3 cellular contexts compared by ENCODE assay signal in the genomic region with DNA sequence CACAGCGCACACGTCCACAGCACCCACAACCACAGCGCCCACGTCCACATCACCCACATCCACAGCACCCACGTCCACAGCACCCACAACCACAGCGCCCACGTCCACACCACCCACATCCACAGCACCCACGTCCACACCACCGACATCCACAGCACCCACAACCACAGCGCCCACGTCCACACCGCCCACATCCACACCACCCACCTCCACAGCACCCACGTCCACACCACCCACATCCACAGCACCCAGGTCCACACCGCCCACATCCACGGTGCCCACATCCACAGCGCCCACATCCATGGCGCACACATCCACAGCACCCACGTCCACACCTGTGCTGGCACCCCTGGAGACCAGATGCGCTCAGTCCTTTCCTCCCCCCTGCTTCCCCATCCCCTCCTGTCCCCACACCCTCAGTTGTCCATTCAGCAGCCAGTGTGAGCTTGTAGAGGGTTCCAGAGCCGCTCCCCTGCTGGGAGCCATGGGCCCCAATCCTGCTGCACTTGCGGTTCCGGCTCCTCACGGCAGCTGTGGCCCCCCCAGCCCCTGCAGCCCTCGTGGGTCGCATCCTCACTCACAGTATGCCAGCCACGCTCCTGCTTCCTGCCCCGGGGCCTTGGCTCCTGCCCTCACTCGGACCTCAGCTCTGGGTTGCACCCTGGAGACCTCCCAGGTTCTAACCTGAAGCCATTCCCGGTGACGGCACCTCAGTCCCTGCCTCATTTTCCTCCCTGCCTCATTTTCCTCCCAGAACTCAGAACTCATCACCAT.
A peak's percentile ranks its signal among the peaks of the same experiment; 100 is the strongest.
TF ChIP-seq lines count a peak whose summit lies in the region.

No MANE protein-coding gene starts in this region.

TF ChIP-seq in HCT116, 20 proteins besides CTCF, POLR2A, EP300 and RAD21:
- TF ChIP-seq POLR2AphosphoS5 (IDR thresholded peaks at IDR 0.05; ENCODE audit: low read depth, low read length) (no peak), FOSL1 (IDR thresholded peaks at IDR 0.05; ENCODE audit: low read depth) (no peak), SIN3A (IDR thresholded peaks at IDR 0.05; ENCODE audit: low read depth) (no peak), EZH2 (IDR thresholded peaks at IDR 0.05) (no peak), EZH2phosphoT487 (IDR thresholded peaks at IDR 0.05; ENCODE audit: borderline replicate concordance) (no peak), ZNF274 (IDR thresholded peaks at IDR 0.05; ENCODE audit: low read depth, low read length) (no peak), JUND (IDR thresholded peaks at IDR 0.05) (no peak)
- TF ChIP-seq, protein P1, sequence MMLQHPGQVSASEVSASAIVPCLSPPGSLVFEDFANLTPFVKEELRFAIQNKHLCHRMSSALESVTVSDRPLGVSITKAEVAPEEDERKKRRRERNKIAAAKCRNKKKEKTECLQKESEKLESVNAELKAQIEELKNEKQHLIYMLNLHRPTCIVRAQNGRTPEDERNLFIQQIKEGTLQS (IDR thresholded peaks at IDR 0.05), result no peak
- TF ChIP-seq, protein P2, sequence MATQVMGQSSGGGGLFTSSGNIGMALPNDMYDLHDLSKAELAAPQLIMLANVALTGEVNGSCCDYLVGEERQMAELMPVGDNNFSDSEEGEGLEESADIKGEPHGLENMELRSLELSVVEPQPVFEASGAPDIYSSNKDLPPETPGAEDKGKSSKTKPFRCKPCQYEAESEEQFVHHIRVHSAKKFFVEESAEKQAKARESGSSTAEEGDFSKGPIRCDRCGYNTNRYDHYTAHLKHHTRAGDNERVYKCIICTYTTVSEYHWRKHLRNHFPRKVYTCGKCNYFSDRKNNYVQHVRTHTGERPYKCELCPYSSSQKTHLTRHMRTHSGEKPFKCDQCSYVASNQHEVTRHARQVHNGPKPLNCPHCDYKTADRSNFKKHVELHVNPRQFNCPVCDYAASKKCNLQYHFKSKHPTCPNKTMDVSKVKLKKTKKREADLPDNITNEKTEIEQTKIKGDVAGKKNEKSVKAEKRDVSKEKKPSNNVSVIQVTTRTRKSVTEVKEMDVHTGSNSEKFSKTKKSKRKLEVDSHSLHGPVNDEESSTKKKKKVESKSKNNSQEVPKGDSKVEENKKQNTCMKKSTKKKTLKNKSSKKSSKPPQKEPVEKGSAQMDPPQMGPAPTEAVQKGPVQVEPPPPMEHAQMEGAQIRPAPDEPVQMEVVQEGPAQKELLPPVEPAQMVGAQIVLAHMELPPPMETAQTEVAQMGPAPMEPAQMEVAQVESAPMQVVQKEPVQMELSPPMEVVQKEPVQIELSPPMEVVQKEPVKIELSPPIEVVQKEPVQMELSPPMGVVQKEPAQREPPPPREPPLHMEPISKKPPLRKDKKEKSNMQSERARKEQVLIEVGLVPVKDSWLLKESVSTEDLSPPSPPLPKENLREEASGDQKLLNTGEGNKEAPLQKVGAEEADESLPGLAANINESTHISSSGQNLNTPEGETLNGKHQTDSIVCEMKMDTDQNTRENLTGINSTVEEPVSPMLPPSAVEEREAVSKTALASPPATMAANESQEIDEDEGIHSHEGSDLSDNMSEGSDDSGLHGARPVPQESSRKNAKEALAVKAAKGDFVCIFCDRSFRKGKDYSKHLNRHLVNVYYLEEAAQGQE (IDR thresholded peaks at IDR 0.05; ENCODE audit: low read depth), result no peak
- TF ChIP-seq, protein P3, sequence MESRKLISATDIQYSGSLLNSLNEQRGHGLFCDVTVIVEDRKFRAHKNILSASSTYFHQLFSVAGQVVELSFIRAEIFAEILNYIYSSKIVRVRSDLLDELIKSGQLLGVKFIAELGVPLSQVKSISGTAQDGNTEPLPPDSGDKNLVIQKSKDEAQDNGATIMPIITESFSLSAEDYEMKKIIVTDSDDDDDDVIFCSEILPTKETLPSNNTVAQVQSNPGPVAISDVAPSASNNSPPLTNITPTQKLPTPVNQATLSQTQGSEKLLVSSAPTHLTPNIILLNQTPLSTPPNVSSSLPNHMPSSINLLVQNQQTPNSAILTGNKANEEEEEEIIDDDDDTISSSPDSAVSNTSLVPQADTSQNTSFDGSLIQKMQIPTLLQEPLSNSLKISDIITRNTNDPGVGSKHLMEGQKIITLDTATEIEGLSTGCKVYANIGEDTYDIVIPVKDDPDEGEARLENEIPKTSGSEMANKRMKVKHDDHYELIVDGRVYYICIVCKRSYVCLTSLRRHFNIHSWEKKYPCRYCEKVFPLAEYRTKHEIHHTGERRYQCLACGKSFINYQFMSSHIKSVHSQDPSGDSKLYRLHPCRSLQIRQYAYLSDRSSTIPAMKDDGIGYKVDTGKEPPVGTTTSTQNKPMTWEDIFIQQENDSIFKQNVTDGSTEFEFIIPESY (IDR thresholded peaks at IDR 0.05; ENCODE audit: extremely low read depth, insufficient replicate concordance, low read length), result no peak

TF ChIP-seq in HEK293, 187 proteins besides CTCF, POLR2A, EP300 and RAD21:
- TF ChIP-seq ZFHX2 (tag by site-specific recombination; conservative IDR thresholded peaks at IDR 0.05) (peak; percentile 50), EGR2 (tag by site-specific recombination; IDR thresholded peaks at IDR 0.05; ENCODE audit: low read depth) (peak; percentile 58), ZNF138 (tag by site-specific recombination; IDR thresholded peaks at IDR 0.05; ENCODE audit: borderline replicate concordance) (no peak), ZNF19 (tag by site-specific recombination; IDR thresholded peaks at IDR 0.05; ENCODE audit: low read depth) (no peak), SCRT1 (tag by site-specific recombination; IDR thresholded peaks at IDR 0.05; ENCODE audit: borderline replicate concordance) (no peak)

TF ChIP-seq in H1, 55 proteins besides CTCF, POLR2A, EP300 and RAD21:
- TF ChIP-seq EGR1 (IDR thresholded peaks at IDR 0.05; ENCODE audit: borderline replicate concordance, low read depth, low read length), result peak; percentile 94
- TF ChIP-seq FOSL1 (IDR thresholded peaks at IDR 0.05; ENCODE audit: insufficient read depth, low read depth, low read length), result peak; percentile 79; the same call in 1 of the 2 replicates
- TF ChIP-seq TEAD4 (IDR thresholded peaks at IDR 0.05; ENCODE audit: low read depth, low read length), result no peak
- TF ChIP-seq, protein P4, sequence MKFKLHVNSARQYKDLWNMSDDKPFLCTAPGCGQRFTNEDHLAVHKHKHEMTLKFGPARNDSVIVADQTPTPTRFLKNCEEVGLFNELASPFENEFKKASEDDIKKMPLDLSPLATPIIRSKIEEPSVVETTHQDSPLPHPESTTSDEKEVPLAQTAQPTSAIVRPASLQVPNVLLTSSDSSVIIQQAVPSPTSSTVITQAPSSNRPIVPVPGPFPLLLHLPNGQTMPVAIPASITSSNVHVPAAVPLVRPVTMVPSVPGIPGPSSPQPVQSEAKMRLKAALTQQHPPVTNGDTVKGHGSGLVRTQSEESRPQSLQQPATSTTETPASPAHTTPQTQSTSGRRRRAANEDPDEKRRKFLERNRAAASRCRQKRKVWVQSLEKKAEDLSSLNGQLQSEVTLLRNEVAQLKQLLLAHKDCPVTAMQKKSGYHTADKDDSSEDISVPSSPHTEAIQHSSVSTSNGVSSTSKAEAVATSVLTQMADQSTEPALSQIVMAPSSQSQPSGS (IDR thresholded peaks at IDR 0.05; ENCODE audit: low read length), result no peak
- no peak for TF ChIP-seq BACH1 (IDR thresholded peaks at IDR 0.05; ENCODE audit: low read length)
- no peak for TF ChIP-seq HDAC6 (IDR thresholded peaks at IDR 0.05; ENCODE audit: low read depth, low read length)
- no peak for TF ChIP-seq RXRA (IDR thresholded peaks at IDR 0.05; ENCODE audit: insufficient read depth, low read depth, low read length)
- TF ChIP-seq CTBP2 (IDR thresholded peaks at IDR 0.05; ENCODE audit: borderline replicate concordance, insufficient read depth, insufficient read length, low read length), result no peak
- no peak for TF ChIP-seq POLR2AphosphoS5 (IDR thresholded peaks at IDR 0.05; ENCODE audit: low read depth, low read length)
- TF ChIP-seq JUND (IDR thresholded peaks at IDR 0.05; ENCODE audit: low read length), result no peak
TF ChIP-seq in H1: peak in this region for 2.
